In genomic region chr19:4633140-4633967, GRCh38 we compare ENCODE assay signal across 8 cellular contexts. TPM values are rescaled to one million over a fixed set of nuclear protein-coding genes. Genes with fewer than 3 reads are reported as not detected.
DNase-seq lines count a peak whose midpoint lies in the region; ATAC-seq, FAIRE-seq and TF ChIP-seq lines count a peak whose summit lies in the region.

No MANE protein-coding gene starts in this region.

- no peaks in the 10 kb centered on the region for H4K20me1 ChIP-seq in endothelial cell of umbilical vein (replicated peaks; ENCODE audit: control insufficient read depth, extremely low read depth, insufficient read depth, low read length)

- H3K9me3 ChIP-seq in endothelial cell of umbilical vein (replicated peaks; ENCODE audit: control insufficient read depth, insufficient read depth, low read length) (no peaks in the 10 kb centered on the region), tibial artery (no peaks in the 10 kb centered on the region)

- H2AFZ ChIP-seq in endothelial cell of umbilical vein (ENCODE audit: low read depth, low read length), result peak overlapping the region; percentile 23

- intact Hi-C loops in activated CD4-positive, alpha-beta T cell treated with anti-CD3 and anti-CD28 coated beads, Interleukin-2, amount 10 ng/mL, durations not matched to agents 24 days and 14 days (cut with micrococcal nuclease), result no loop called here
- intact Hi-C loops in endothelial cell of umbilical vein (cut with micrococcal nuclease) (loop anchor here (1.0 kb wide), 1 partner anchor 74 kb away; the partner anchor contains the start of gene SEMA6B), tibial artery (cut with DNase I; ENCODE audit: low total_unique reads) (no loop called here)

- dilution Hi-C loops in endothelial cell of umbilical vein (cut with MboI; ENCODE audit: extremely low pct_ligation_motif_present, low sequenced_read_pairs), result no loop called here

- no peak overlapping the region for H3K4me2 ChIP-seq in endothelial cell of umbilical vein (ENCODE audit: insufficient read depth, low read length)

- in situ Hi-C loops in GM13977 (cut with MboI; ENCODE audit: low pct_unique_long_range_greater_than_20kb, low sequenced_read_pairs, unreplicated experiment), result no loop called here

- no peaks in the 10 kb centered on the region for H3K27me3 ChIP-seq in endothelial cell of umbilical vein (ENCODE audit: control insufficient read depth in 2 of 2, insufficient read depth in 2 of 2, low read length in 2 of 2)
- peaks cover 0 to 33% of the 10 kb centered on the region in 2 donors for H3K27me3 ChIP-seq in tibial artery

- H3K27me3 Mint-ChIP-seq in activated CD4-positive, alpha-beta T cell treated with anti-CD3 and anti-CD28 coated beads, Interleukin-2, amount 10 ng/mL, durations not matched to agents 24 days and 14 days, result no peaks in the 10 kb centered on the region

- ATAC-seq in GM21737 (IDR thresholded peaks at IDR 0.05; ENCODE audit: unreplicated experiment), result no peak

- TF ChIP-seq CTCF in GM13977 (IDR thresholded peaks at IDR 0.05; ENCODE audit: extremely low read depth, insufficient read depth, missing control alignments) (peak; percentile 84), endothelial cell of umbilical vein (IDR thresholded peaks at IDR 0.05; ENCODE audit: extremely low read depth in 1 of 2, insufficient read depth in 1 of 2, low read depth in 1 of 2, low read length in 2 of 2) (peak; percentile 88 to 95), tibial artery (IDR thresholded peaks at IDR 0.05) (peak; percentile 49 to 54)

- H3K4me3 Mint-ChIP-seq in activated CD4-positive, alpha-beta T cell treated with anti-CD3 and anti-CD28 coated beads, Interleukin-2, amount 10 ng/mL, durations not matched to agents 24 days and 14 days, result no peak overlapping the region

- H3K36me3 ChIP-seq in endothelial cell of umbilical vein (ENCODE audit: control insufficient read depth in 2 of 2, extremely low read depth in 1 of 2, insufficient read depth in 2 of 2, low read length in 2 of 2) (no peaks in the 10 kb centered on the region), tibial artery (no peaks in the 10 kb centered on the region)

- H3K9me1 ChIP-seq in endothelial cell of umbilical vein (replicated peaks; ENCODE audit: control insufficient read depth, extremely low read depth, insufficient read depth, low read length), result no peaks in the 10 kb centered on the region

- TF ChIP-seq POLR2A in endothelial cell of umbilical vein (IDR thresholded peaks at IDR 0.05; ENCODE audit: low read depth, low read length), result no peak

- H3K36me3 Mint-ChIP-seq in activated CD4-positive, alpha-beta T cell treated with anti-CD3 and anti-CD28 coated beads, Interleukin-2, amount 10 ng/mL, durations not matched to agents 24 days and 14 days (ENCODE audit: low read depth), result no peaks in the 10 kb centered on the region

- H3K4me1 Mint-ChIP-seq in activated CD4-positive, alpha-beta T cell treated with anti-CD3 and anti-CD28 coated beads, Interleukin-2, amount 10 ng/mL, durations not matched to agents 24 days and 14 days, result peaks cover 20% of the 10 kb centered on the region

- no peak overlapping the region for H3K9ac ChIP-seq in endothelial cell of umbilical vein (replicated peaks; ENCODE audit: extremely low read depth, insufficient read depth, low read length)

- peak overlapping the region; percentile 73 for H3K27ac ChIP-seq in endothelial cell of umbilical vein (ENCODE audit: insufficient read depth, low read depth, low read length)
- no peak overlapping the region for H3K27ac ChIP-seq in tibial artery

- no peaks in the 10 kb centered on the region for H3K79me2 ChIP-seq in endothelial cell of umbilical vein (ENCODE audit: control insufficient read depth, insufficient read depth, low read length)

- POLR2A ChIA-PET in endothelial cell of umbilical vein (lab: Charles Lee), result no interaction called here

- H3K4me1 ChIP-seq in endothelial cell of umbilical vein (ENCODE audit: control insufficient read depth, extremely low read depth, insufficient read depth, low read length) (peaks cover 29% of the 10 kb centered on the region), tibial artery (peaks cover 0 to 19% (median 14%) of the 10 kb centered on the region in 4 donors)

- BruUV-seq in endothelial cell of umbilical vein (replicated peaks; lab: Mats Ljungman, UMichigan), result no TSS peak

- no peak overlapping the region for H3K4me3 ChIP-seq in endothelial cell of umbilical vein (replicated peaks in 1 of 3; ENCODE audit: insufficient read depth in 1 of 3, low read depth in 1 of 3, low read length in 3 of 3)
- no peak overlapping the region for H3K4me3 ChIP-seq in tibial artery

- FAIRE-seq in endothelial cell of umbilical vein (lab: Jason Lieb, UNC), result peak; percentile 73

- DNase-seq in AG08396 (ENCODE audit: low spot score) (peak; percentile 70), GM13977 (ENCODE audit: low spot score) (peak; percentile 71), NCI-H748 (lab: John Stamatoyannopoulos, UW; ENCODE audit: unreplicated experiment) (peak; percentile 50), endothelial cell of umbilical vein (ENCODE audit: low read depth, low spot score) (peak; percentile 79), middle frontal gyrus (ENCODE audit: extremely low spot score, low spot score) (peak; percentile 41), tibial artery (peak in 1 of 2 donors; percentile 42)
- peak; percentile 87 for DNase-seq in activated CD4-positive, alpha-beta T cell treated with anti-CD3 and anti-CD28 coated beads, Interleukin-2, amount 10 ng/mL, durations not matched to agents 24 days and 14 days

- H3K27ac Mint-ChIP-seq in activated CD4-positive, alpha-beta T cell treated with anti-CD3 and anti-CD28 coated beads, Interleukin-2, amount 10 ng/mL, durations not matched to agents 24 days and 14 days, result no peak overlapping the region

- H3K9me3 Mint-ChIP-seq in activated CD4-positive, alpha-beta T cell treated with anti-CD3 and anti-CD28 coated beads, Interleukin-2, amount 10 ng/mL, durations not matched to agents 24 days and 14 days, result no peaks in the 10 kb centered on the region

- CTCF ChIA-PET in endothelial cell of umbilical vein (lab: Charles Lee), result interaction anchor here (0.7 to 3.8 kb wide), 26 partner anchors 8 to 387 kb away, joined by 3 to 75 read pairs (median 6); partner anchors contain the start of genes PLIN5, SEMA6B and YJU2

TF ChIP-seq in endothelial cell of umbilical vein, 7 proteins besides CTCF, POLR2A, EP300 and RAD21:
- peak; percentile 31 for TF ChIP-seq POLR2AphosphoS5 (IDR thresholded peaks at IDR 0.05; ENCODE audit: insufficient read depth, low read depth, low read length)
- TF ChIP-seq GATA2 (IDR thresholded peaks at IDR 0.05; ENCODE audit: insufficient read depth, insufficient read length, low read depth, low read length), result no peak

RNA-seq across cellular contexts. Expression of gene TNFAIP8L1, which starts 6.0 kb away (rescaled TPM):
- total RNA-seq in activated CD4-positive, alpha-beta T cell treated with anti-CD3 and anti-CD28 coated beads, Interleukin-2, amount 10 ng/mL, durations not matched to agents 24 days and 14 days, result 12.5 and 13.5 TPM in 2 replicates
- 53.7 and 56.1 TPM in 2 replicates for total RNA-seq in endothelial cell of umbilical vein
- 40.0 and 44.8 TPM in 2 replicates for polyA plus RNA-seq in endothelial cell of umbilical vein
- polyA plus RNA-seq in endothelial cell of umbilical vein (2011; cell fraction: cytosol; rRNA removed), result 33.4 and 37.4 TPM in 2 replicates
- polyA plus RNA-seq in endothelial cell of umbilical vein (2011; cell fraction: nucleus; rRNA removed), result 19.3 and 19.4 TPM in 2 replicates
- 21.5 and 29.8 TPM in 2 replicates for polyA plus RNA-seq in endothelial cell of umbilical vein (2012)
- polyA minus RNA-seq in endothelial cell of umbilical vein, result 32.6 and 35.4 TPM in 2 replicates
- 1.2 TPM for polyA minus RNA-seq in endothelial cell of umbilical vein (2011; cell fraction: cytosol; rRNA and poly(A)+ RNA removed)
- polyA minus RNA-seq in endothelial cell of umbilical vein (2011; cell fraction: nucleus; rRNA and poly(A)+ RNA removed), result 15.8 and 24.1 TPM in 2 replicates

RNA-seq across cellular contexts. Expression of gene MYDGF, which starts 36.8 kb away (rescaled TPM):
- 85.2 and 90.8 TPM in 2 replicates for total RNA-seq in activated CD4-positive, alpha-beta T cell treated with anti-CD3 and anti-CD28 coated beads, Interleukin-2, amount 10 ng/mL, durations not matched to agents 24 days and 14 days
- 187 and 191 TPM in 2 replicates for total RNA-seq in endothelial cell of umbilical vein
- 337 and 358 TPM in 2 replicates for polyA plus RNA-seq in endothelial cell of umbilical vein
- 276 and 354 TPM in 2 replicates for polyA plus RNA-seq in endothelial cell of umbilical vein (2011; cell fraction: cytosol; rRNA removed)
- polyA plus RNA-seq in endothelial cell of umbilical vein (2011; cell fraction: nucleus; rRNA removed), result 112 and 113 TPM in 2 replicates
- 316 and 352 TPM in 2 replicates for polyA plus RNA-seq in endothelial cell of umbilical vein (2012)
- 78.9 and 81.8 TPM in 2 replicates for polyA minus RNA-seq in endothelial cell of umbilical vein
- 54.6 TPM for polyA minus RNA-seq in endothelial cell of umbilical vein (2011; cell fraction: cytosol; rRNA and poly(A)+ RNA removed)
- 20.1 and 38.7 TPM in 2 replicates for polyA minus RNA-seq in endothelial cell of umbilical vein (2011; cell fraction: nucleus; rRNA and poly(A)+ RNA removed)
